Comparison of ENCODE assay signal across 8 cellular contexts in the genomic region with DNA sequence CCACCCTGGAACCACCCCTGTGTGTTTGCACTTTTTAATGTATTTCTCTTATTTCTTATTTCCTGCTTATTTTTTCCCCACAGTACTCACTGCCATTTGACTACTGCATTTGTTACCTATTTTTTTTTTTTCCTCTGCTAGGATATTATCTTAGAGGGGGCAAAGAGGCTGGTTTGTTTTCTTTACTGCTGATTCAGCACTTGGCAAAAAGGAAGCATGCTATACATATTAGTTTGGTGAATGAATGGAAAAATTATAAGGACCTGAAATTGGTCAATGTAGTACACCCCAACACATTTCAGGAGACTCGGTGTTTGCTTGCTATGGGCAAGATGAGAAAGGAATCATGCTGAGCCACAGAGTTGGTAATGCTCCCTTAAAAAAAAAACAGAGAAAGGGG.
"Had no signal": no experiment of that assay in that cellular context is flagged by ENCODE, and none has a peak within 500 bp of the region (broad histone marks: within the 10 kb centered on the region; RNA-seq: fewer than 3 reads in every experiment).

No MANE protein-coding gene starts in this region.

- DNase-seq: GM23248, GOT3, H9, HCEC 1CT, KBM-7 had no signal

- FAIRE-seq: H54, HTR-8/SVneo had no signal

- H3K9ac ChIP-seq: GM23248, KMS-11 had no signal

- H3K4me2 ChIP-seq: KMS-11 had no signal

- H3K4me3 ChIP-seq: GM23248 had no signal

- H2AFZ ChIP-seq: GM23248 had no signal

- H3K27ac ChIP-seq: GM23248, KMS-11 had no signal
